Comparison of ENCODE assay signal across 26 cellular contexts in the genomic region with DNA sequence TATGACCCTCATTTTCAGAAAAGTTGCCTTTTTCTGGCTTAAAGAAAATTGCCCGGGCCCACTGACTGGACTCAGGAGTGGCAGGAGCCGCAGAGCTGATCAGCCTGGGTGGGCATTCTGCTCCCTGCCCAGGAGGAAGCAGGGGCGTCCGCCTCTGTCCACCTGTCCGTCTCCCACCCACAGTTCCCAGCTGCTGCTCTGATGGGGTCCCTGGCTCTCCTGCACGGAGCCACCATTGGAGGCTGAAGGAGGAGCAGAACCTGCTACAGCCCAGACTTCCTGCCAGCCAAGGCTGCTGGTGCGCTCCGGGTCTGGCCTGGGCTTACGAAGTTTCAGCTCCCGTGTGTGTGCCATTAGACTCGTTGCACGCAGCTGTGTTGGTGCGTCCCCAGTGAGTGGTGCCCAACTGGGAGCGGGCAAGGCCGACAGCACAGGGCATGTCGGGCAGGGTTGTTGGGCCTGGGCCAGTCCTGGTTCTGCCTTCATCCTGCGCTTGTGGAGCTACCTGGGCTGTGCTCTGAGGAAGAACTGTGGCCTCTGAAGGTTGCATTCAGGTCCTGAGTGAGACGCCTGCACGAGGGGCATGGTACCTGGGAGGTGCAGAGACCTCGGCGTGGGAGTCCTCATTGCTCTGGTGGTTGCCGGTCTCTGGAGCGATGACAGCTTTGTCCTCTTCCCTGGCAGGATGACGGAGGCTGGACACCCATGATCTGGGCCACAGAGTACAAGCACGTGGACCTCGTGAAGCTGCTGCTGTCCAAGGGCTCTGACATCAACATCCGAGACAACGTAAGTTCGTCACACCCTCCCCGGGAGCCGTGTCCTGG.
A peak's percentile ranks its signal among the peaks of the same experiment; 100 is the strongest.
DNase-seq lines count a peak whose midpoint lies in the region; ATAC-seq and TF ChIP-seq lines count a peak whose summit lies in the region.
"Had no signal": no experiment of that assay in that cellular context is flagged by ENCODE, and none has a peak within 500 bp of the region (broad histone marks: within the 10 kb centered on the region; RNA-seq: fewer than 3 reads in every experiment).

No MANE protein-coding gene starts in this region.

- H3K4me3 Mint-ChIP-seq in stimulated activated memory B cell treated with anti-CD40 and anti-IgM and Interleukin-4, amounts not matched to agents 10 μg/mL and 1 μg/mL and 100 μg/mL, for 72 hours = no peak overlapping the region
- H3K4me3 Mint-ChIP-seq: HFFc6 had no signal

- H2BK20ac ChIP-seq in IMR-90 (ENCODE audit: low read depth, low read length) = no peak overlapping the region

- peak overlapping the region; percentile 65 for H2AK9ac ChIP-seq in IMR-90 (replicated peaks; ENCODE audit: low read depth, low read length, poor library complexity)

- H3K9ac ChIP-seq in IMR-90 (ENCODE audit: low read depth, low read length) = no peak overlapping the region

- BruUV-seq in IMR-90 (replicated peaks; lab: Mats Ljungman, UMichigan) = no TSS peak

- H3K4ac ChIP-seq in IMR-90 (ENCODE audit: low read depth, low read length) = no peak overlapping the region

- H4K20me1 ChIP-seq in IMR-90 (ENCODE audit: insufficient read depth, low read length) = 0 out of 2 replicates have a peak, but pooled peaks cover 5% of the 10 kb centered on the region

- H3K4me2 ChIP-seq in IMR-90 (ENCODE audit: low read depth, low read length) = no peak overlapping the region
- H3K4me2 ChIP-seq: A549 had no signal

- H3K4me3 ChIP-seq in IMR-90 (ENCODE audit: insufficient read depth, low read depth, low read length) (no peak overlapping the region), vagina (no peak overlapping the region)
- H3K4me3 ChIP-seq: A549, HAP-1, SK-N-MC had no signal

- H2AFZ ChIP-seq in IMR-90 (replicated peaks; ENCODE audit: low read length, poor library complexity) = no peak overlapping the region

- no peak overlapping the region for H3K27ac ChIP-seq in IMR-90 (ENCODE audit: insufficient read depth, low read length)
- 0 out of 2 replicates have a peak overlapping the region, but pooled peaks have one; percentile 5 for H3K27ac ChIP-seq in VCaP
- H3K27ac ChIP-seq in vagina = no peak overlapping the region
- H3K27ac ChIP-seq: A549, HL-60, SK-N-MC had no signal

- no peak for TF ChIP-seq POLR2A in IMR-90 (IDR thresholded peaks at IDR 0.05; ENCODE audit: low read depth, low read length)
- no peak for TF ChIP-seq POLR2A in vagina (IDR thresholded peaks at IDR 0.05)

- no peak for ATAC-seq in IMR-90 (ENCODE audit: low read depth)
- ATAC-seq in left lobe of liver = peak; percentile 14
- no peak for ATAC-seq in stimulated activated memory B cell treated with anti-CD40 and anti-IgM and Interleukin-4, amounts not matched to agents 10 μg/mL and 1 μg/mL and 100 μg/mL, for 72 hours
- no peak for ATAC-seq in HG03571 (IDR thresholded peaks at IDR 0.05; ENCODE audit: unreplicated experiment)
- no peak for ATAC-seq in HG02884 (IDR thresholded peaks at IDR 0.05; ENCODE audit: unreplicated experiment)
- ATAC-seq: Panc1 had no signal

- no peaks in the 10 kb centered on the region for H3K27me3 Mint-ChIP-seq in stimulated activated memory B cell treated with anti-CD40 and anti-IgM and Interleukin-4, amounts not matched to agents 10 μg/mL and 1 μg/mL and 100 μg/mL, for 72 hours

- H2BK5ac ChIP-seq in IMR-90 (ENCODE audit: low read depth, low read length, poor library complexity, severe bottlenecking) = no peak overlapping the region

- TF ChIP-seq RAD21 in IMR-90 (IDR thresholded peaks at IDR 0.05; ENCODE audit: low read length) = no peak

- no peaks in the 10 kb centered on the region for H3K27me3 ChIP-seq in IMR-90 (ENCODE audit: control insufficient read depth, insufficient read depth, low read length)
- H3K27me3 ChIP-seq in vagina = no peaks in the 10 kb centered on the region
- H3K27me3 ChIP-seq: BE2C had no signal

- in situ Hi-C loops in IMR-90 (cut with MboI; ENCODE audit: low sequenced_read_pairs) = no loop called here

- H3K56ac ChIP-seq in IMR-90 (ENCODE audit: extremely low read depth, insufficient read depth, low read length) = no peak overlapping the region

- CTCF ChIA-PET in IMR-90 (lab: Yijun Ruan, JAX) = no interaction called here

- peaks cover 8 to 19% of the 10 kb centered on the region in 2 experiments for H3K79me1 ChIP-seq in IMR-90 (ENCODE audit: low read depth in 1 of 2, low read length in 2 of 2)

- TF ChIP-seq CTCF in IMR-90 (conservative IDR thresholded peaks at IDR 0.05; ENCODE audit: low read depth, low read length) = no peak
- TF ChIP-seq CTCF in VCaP (conservative IDR thresholded peaks at IDR 0.05) = no peak
- no peak for TF ChIP-seq CTCF in vagina (IDR thresholded peaks at IDR 0.05)

- H3K36me3 Mint-ChIP-seq in stimulated activated memory B cell treated with anti-CD40 and anti-IgM and Interleukin-4, amounts not matched to agents 10 μg/mL and 1 μg/mL and 100 μg/mL, for 72 hours = peaks cover 98% of the 10 kb centered on the region

- POLR2A ChIA-PET in IMR-90 (lab: Charles Lee; ENCODE audit: unreplicated experiment) = no interaction called here

- no peak overlapping the region for H4K5ac ChIP-seq in IMR-90 (ENCODE audit: low read depth, low read length)

- peaks cover 7% of the 10 kb centered on the region for H3K9me1 ChIP-seq in IMR-90 (ENCODE audit: insufficient read depth, low read length)

- no peak overlapping the region for H3K23ac ChIP-seq in IMR-90 (ENCODE audit: low read depth, low read length)

- H3K4me1 ChIP-seq in IMR-90 (ENCODE audit: control insufficient read depth, insufficient read depth, low read length) = no peaks in the 10 kb centered on the region
- H3K4me1 ChIP-seq in vagina = no peaks in the 10 kb centered on the region
- H3K4me1 ChIP-seq: A549, BE2C, HAP-1 had no signal

- H3K9me3 ChIP-seq in IMR-90 (ENCODE audit: control insufficient read depth, insufficient read depth, low read length) (no peaks in the 10 kb centered on the region), vagina (no peaks in the 10 kb centered on the region)
- H3K9me3 ChIP-seq: A549, HAP-1 had no signal

- H3K14ac ChIP-seq in IMR-90 (replicated peaks; ENCODE audit: low read depth, low read length) = no peak overlapping the region

- dilution Hi-C loops in IMR-90 (cut with HindIII; ENCODE audit: low sequenced_read_pairs, unreplicated experiment) = no loop called here

- no peak for DNase-seq in IMR-90
- DNase-seq in left lobe of liver (ENCODE audit: low spot score) = no peak
- DNase-seq in vagina (ENCODE audit: extremely low spot score in 2 of 2) = no peak
- no peak for DNase-seq in NK-92 (lab: John Stamatoyannopoulos, UW; ENCODE audit: unreplicated experiment)
- DNase-seq: BE2C, GOT3, HFFc6, Kasumi-1, NCI-H1092 treated with DMSO at 0.1 percent for 48 hours, NCI-H1436, NCI-H187, NCI-H2081 treated with DMSO at 0.1 percent for 48 hours, NCI-H2171, NCI-H226, NCI-H510A, NCI-H69, SIG-M5 had no signal

- no peak overlapping the region for H4K91ac ChIP-seq in IMR-90 (ENCODE audit: insufficient read depth, low read depth, low read length)

- intact Hi-C loops in IMR-90 (cut with micrococcal nuclease) = no loop called here
- intact Hi-C loops in vagina (cut with DNase I) = no loop called here

- H3K9me3 Mint-ChIP-seq in stimulated activated memory B cell treated with anti-CD40 and anti-IgM and Interleukin-4, amounts not matched to agents 10 μg/mL and 1 μg/mL and 100 μg/mL, for 72 hours = no peaks in the 10 kb centered on the region
- H3K9me3 Mint-ChIP-seq: HFFc6 had no signal

- H2BK15ac ChIP-seq in IMR-90 (ENCODE audit: low read depth, low read length) = no peak overlapping the region

- H3K36me3 ChIP-seq in IMR-90 (ENCODE audit: control insufficient read depth, insufficient read depth, low read length) (peaks cover 70% of the 10 kb centered on the region), vagina (peaks cover 0 to 55% of the 10 kb centered on the region in 2 donors)

- no peak overlapping the region for H2BK120ac ChIP-seq in IMR-90 (ENCODE audit: low read depth, low read length)

- H4K8ac ChIP-seq in IMR-90 (ENCODE audit: low read depth in 2 of 2, low read length in 2 of 2) = no peak overlapping the region

- H3K4me1 Mint-ChIP-seq in stimulated activated memory B cell treated with anti-CD40 and anti-IgM and Interleukin-4, amounts not matched to agents 10 μg/mL and 1 μg/mL and 100 μg/mL, for 72 hours = peaks cover 13% of the 10 kb centered on the region

- no peak overlapping the region for H2AK5ac ChIP-seq in IMR-90 (ENCODE audit: low read depth, low read length)

- H3K27ac Mint-ChIP-seq in stimulated activated memory B cell treated with anti-CD40 and anti-IgM and Interleukin-4, amounts not matched to agents 10 μg/mL and 1 μg/mL and 100 μg/mL, for 72 hours = peak overlapping the region; percentile 33
- H3K27ac Mint-ChIP-seq: HFFc6 had no signal

- 97% methylated on average over 18 of the region's 31 CpGs; no CpG with 5 or more reads in 1 of the 2 experiments for WGBS in IMR-90 (ENCODE audit: extremely low coverage in 2 of 2, insufficient read length in 1 of 2), 2 experiments

- no peak overlapping the region for H3K18ac ChIP-seq in IMR-90 (ENCODE audit: low read depth, low read length)

TF ChIP-seq in IMR-90, 13 proteins besides CTCF, POLR2A, EP300 and RAD21:
- no peak for TF ChIP-seq SMC3 (IDR thresholded peaks at IDR 0.05; ENCODE audit: low read depth, low read length)
- no peak for TF ChIP-seq MXI1 (IDR thresholded peaks at IDR 0.05; ENCODE audit: borderline replicate concordance, low read depth, low read length)
- TF ChIP-seq CHD1 (IDR thresholded peaks at IDR 0.05; ENCODE audit: low read depth, low read length) = no peak
- no peak for TF ChIP-seq RCOR1 (IDR thresholded peaks at IDR 0.05; ENCODE audit: insufficient replicate concordance, low read length)
- TF ChIP-seq FOS (IDR thresholded peaks at IDR 0.05; ENCODE audit: low read depth, low read length) = no peak
- no peak for TF ChIP-seq MAFK (IDR thresholded peaks at IDR 0.05; ENCODE audit: low read depth, low read length)
- no peak for TF ChIP-seq NFE2L2 (IDR thresholded peaks at IDR 0.05; ENCODE audit: low read depth, low read length)
- no peak for TF ChIP-seq MAZ (IDR thresholded peaks at IDR 0.05; ENCODE audit: borderline replicate concordance, low read depth, low read length)
- no peak for TF ChIP-seq BHLHE40 (IDR thresholded peaks at IDR 0.05; ENCODE audit: low read depth, low read length)
- TF ChIP-seq CEBPB (IDR thresholded peaks at IDR 0.05; ENCODE audit: low read depth, low read length) = no peak
- no peak for TF ChIP-seq ELK1 (IDR thresholded peaks at IDR 0.05; ENCODE audit: borderline replicate concordance, low read depth, low read length)
